In the genomic region with DNA sequence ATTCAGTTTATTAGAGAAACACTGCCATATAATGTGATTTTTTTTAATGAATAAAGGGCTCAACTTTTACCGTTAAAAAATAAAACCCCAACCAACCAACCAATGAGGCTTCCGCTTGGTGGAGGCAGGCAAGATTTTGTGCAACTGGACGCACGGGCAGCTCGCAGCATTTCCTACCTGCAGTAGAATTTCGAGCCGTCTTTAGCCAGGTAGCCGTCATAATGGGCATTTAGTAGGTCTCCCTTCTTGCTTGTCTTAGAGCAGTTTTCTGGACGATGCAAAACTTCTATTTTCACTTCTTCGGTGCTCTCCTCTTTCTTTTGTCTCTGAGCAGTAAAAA, we compare ENCODE assay signal across 8 cellular contexts. TPM values are rescaled to one million over a fixed set of nuclear protein-coding genes. Genes with fewer than 3 reads are reported as not detected.
DNase-seq lines count a peak whose midpoint lies in the region; ATAC-seq and TF ChIP-seq lines count a peak whose summit lies in the region.

No MANE protein-coding gene starts in this region.

- TF ChIP-seq CTCF in left ventricle myocardium inferior (IDR thresholded peaks at IDR 0.05; ENCODE audit: borderline replicate concordance) (no peak), mucosa of descending colon (IDR thresholded peaks at IDR 0.05) (no peak)

- H3K4me1 ChIP-seq in left ventricle myocardium inferior (peaks cover 64% of the 10 kb centered on the region), mucosa of descending colon (ENCODE audit: low read depth) (peaks cover 21% of the 10 kb centered on the region)

- intact Hi-C loops in left ventricle myocardium inferior (cut with micrococcal nuclease): no loop called here
- intact Hi-C loops in cardiac septum (cut with DNase I): loop anchor here (5.0 kb wide), 1 partner anchor 66 kb away; no protein-coding TSS in a partner anchor
- intact Hi-C loops in mucosa of descending colon (cut with DNase I, micrococcal nuclease): no loop called here

- ATAC-seq in central memory CD8-positive, alpha-beta T cell (replicated peaks; ENCODE audit: extremely low read depth, poor library complexity, severe bottlenecking): no peak
- ATAC-seq in mucosa of descending colon (no peak), HG02973 (IDR thresholded peaks at IDR 0.05; ENCODE audit: unreplicated experiment) (no peak)

- peaks cover 17% of the 10 kb centered on the region for H3K36me3 Mint-ChIP-seq in central memory CD8-positive, alpha-beta T cell (ENCODE audit: insufficient read depth)

- H3K4me1 Mint-ChIP-seq in central memory CD8-positive, alpha-beta T cell: peaks cover 32% of the 10 kb centered on the region

- H3K4me3 ChIP-seq in left ventricle myocardium inferior (peak overlapping the region; percentile 83), MG63 (peak overlapping the region; percentile 70), mucosa of descending colon (peak overlapping the region; percentile 33)

- H3K27me3 Mint-ChIP-seq in central memory CD8-positive, alpha-beta T cell: no peaks in the 10 kb centered on the region

- H3K36me3 ChIP-seq in left ventricle myocardium inferior (no peaks in the 10 kb centered on the region), MG63 (no peaks in the 10 kb centered on the region), mucosa of descending colon (ENCODE audit: low read depth) (no peaks in the 10 kb centered on the region)

- peak overlapping the region; percentile 96 for H3K27ac Mint-ChIP-seq in central memory CD8-positive, alpha-beta T cell (ENCODE audit: low read depth)

- no peaks in the 10 kb centered on the region for H3K9me3 ChIP-seq in left ventricle myocardium inferior (replicated peaks)
- no peaks in the 10 kb centered on the region for H3K9me3 ChIP-seq in MG63
- no peaks in the 10 kb centered on the region for H3K9me3 ChIP-seq in mucosa of descending colon

- no peak for DNase-seq in left ventricle myocardium inferior
- DNase-seq in cardiac septum (ENCODE audit: low spot score): no peak
- no peak for DNase-seq in MG63
- DNase-seq in central memory CD8-positive, alpha-beta T cell (ENCODE audit: low spot score in 2 of 2): no peak
- peak in 2 of 3 donors; percentile 35 to 38 for DNase-seq in mucosa of descending colon
- DNase-seq in cerebellar cortex (ENCODE audit: low spot score): no peak
- DNase-seq in ecto neural progenitor cell (ENCODE audit: low spot score): no peak

- H3K27me3 ChIP-seq in left ventricle myocardium inferior (ENCODE audit: low read depth) (no peaks in the 10 kb centered on the region), MG63 (no peaks in the 10 kb centered on the region)

- H3K4me3 Mint-ChIP-seq in central memory CD8-positive, alpha-beta T cell: peak overlapping the region; percentile 99

- H3K9me3 Mint-ChIP-seq in central memory CD8-positive, alpha-beta T cell: no peaks in the 10 kb centered on the region

- H3K27ac ChIP-seq in left ventricle myocardium inferior (replicated peaks): peak overlapping the region; percentile 90

RNA-seq across cellular contexts. Expression of gene FKBP7, which starts 0.3 kb away (rescaled TPM):
- total RNA-seq in left ventricle myocardium inferior (10.8 TPM), cardiac septum (6.5 TPM), mucosa of descending colon (1 to 10 TPM; 2.1 to 8.7 (median 7.3) TPM)
- total RNA-seq in MG63 (2014; rRNA removed; shearing (Covaris generic); ENCODE audit: low replicate concordance): 17.2 and 21.6 TPM in 2 replicates

RNA-seq across cellular contexts. Expression of gene PLEKHA3, which starts 2.2 kb away (rescaled TPM):
- 41.4 TPM for total RNA-seq in left ventricle myocardium inferior
- total RNA-seq in cardiac septum: 44.3 TPM
- total RNA-seq in MG63 (2014; rRNA removed; shearing (Covaris generic); ENCODE audit: low replicate concordance): 14.8 and 23.7 TPM in 2 replicates
- total RNA-seq in mucosa of descending colon: 10 to 100 TPM; 24.1 to 47.6 (median 26.3) TPM

RNA-seq across cellular contexts. Expression of gene PJVK, which starts 26.9 kb away (rescaled TPM):
- total RNA-seq in left ventricle myocardium inferior: 0.91 TPM
- 1.6 TPM for total RNA-seq in cardiac septum
- total RNA-seq in MG63 (2014; rRNA removed; shearing (Covaris generic); ENCODE audit: low replicate concordance): 0.59 and 1.4 TPM in 2 replicates
- 1 to 10 TPM; 1.4 to 3.3 (median 1.5) TPM for total RNA-seq in mucosa of descending colon

RNA-seq across cellular contexts. Expression of gene PRKRA, which starts 27.1 kb away (rescaled TPM):
- total RNA-seq in left ventricle myocardium inferior: 48.7 TPM
- total RNA-seq in cardiac septum: 46.7 TPM
- total RNA-seq in MG63 (2014; rRNA removed; shearing (Covaris generic); ENCODE audit: low replicate concordance): 75.7 and 79.7 TPM in 2 replicates
- total RNA-seq in mucosa of descending colon: 10 to 100 TPM; 28.7 to 55.6 (median 31.5) TPM

Comparison
In these comparisons a context has a peak if more than half of its experiments do, and no peak if none do; other contexts are left out.
1. DNase-seq: peak in mucosa of descending colon (2 of 3); none in left ventricle myocardium inferior (single experiment), cardiac septum (single experiment), MG63 (single experiment), central memory CD8-positive, alpha-beta T cell (0 of 2), cerebellar cortex (single experiment) and ecto neural progenitor cell (single experiment).
2. H3K4me3 ChIP-seq: peak in every context shown above with its lines; median percentile 83 in left ventricle myocardium inferior; 70 in MG63; 33 in mucosa of descending colon.